In genomic region chr2:222307138-222307756, GRCh38 we compare ENCODE assay signal across 13 cellular contexts. TPM values are rescaled to one million over a fixed set of nuclear protein-coding genes. Genes with fewer than 3 reads are reported as not detected.
DNase-seq lines count a peak whose midpoint lies in the region; ATAC-seq, FAIRE-seq and TF ChIP-seq lines count a peak whose summit lies in the region.
"Had no signal": no experiment of that assay in that cellular context is flagged by ENCODE, and none has a peak within 500 bp of the region (broad histone marks: within the 10 kb centered on the region; RNA-seq: fewer than 3 reads in every experiment).

No MANE protein-coding gene starts in this region.

- H3K27me3 ChIP-seq in mammary epithelial cell (ENCODE audit: insufficient read depth, low read length) (peaks cover 90% of the 10 kb centered on the region), breast epithelium (peaks cover 2 to 100% of the 10 kb centered on the region in 2 donors), upper lobe of right lung (peaks cover 100% of the 10 kb centered on the region)

- no peaks in the 10 kb centered on the region for H3K79me2 ChIP-seq in mammary epithelial cell (ENCODE audit: insufficient read depth, low read length)

- TF ChIP-seq CTCF in mammary epithelial cell (conservative IDR thresholded peaks at IDR 0.05 in 1 of 2, IDR thresholded peaks at IDR 0.05 in 1 of 2; ENCODE audit: extremely low read depth in 1 of 2, insufficient read depth in 1 of 2, low read depth in 1 of 2, low read length in 2 of 2) = no peak
- no peak for TF ChIP-seq CTCF in breast epithelium (IDR thresholded peaks at IDR 0.05)
- no peak for TF ChIP-seq CTCF in upper lobe of right lung (IDR thresholded peaks at IDR 0.05)

- intact Hi-C loops in mammary epithelial cell (cut with micrococcal nuclease) = no loop called here
- intact Hi-C loops in breast epithelium (cut with DNase I; ENCODE audit: low total_unique reads) = no loop called here
- intact Hi-C loops in upper lobe of right lung (cut with DNase I) = no loop called here

- H2AFZ ChIP-seq in mammary epithelial cell (ENCODE audit: low read depth, low read length) = no peak overlapping the region

- no peak for TF ChIP-seq POLR2A in breast epithelium (IDR thresholded peaks at IDR 0.05)

- peak overlapping the region in 4 of 5 donors; percentile 32 to 53 (median 41) for H3K4me3 Mint-ChIP-seq in immature natural killer cell

- H3K27ac ChIP-seq in mammary epithelial cell (ENCODE audit: insufficient read depth, low read depth, low read length) (no peak overlapping the region), breast epithelium (no peak overlapping the region), upper lobe of right lung (no peak overlapping the region)

- H3K36me3 ChIP-seq in mammary epithelial cell (ENCODE audit: insufficient read depth, low read length) (no peaks in the 10 kb centered on the region), breast epithelium (no peaks in the 10 kb centered on the region), upper lobe of right lung (no peaks in the 10 kb centered on the region)

- no peak overlapping the region for H3K27ac Mint-ChIP-seq in immature natural killer cell

- H3K27me3 Mint-ChIP-seq in immature natural killer cell (ENCODE audit: low read depth in 3 of 3) = peaks cover 46 to 63% (median 52%) of the 10 kb centered on the region in 3 donors

- dilution Hi-C loops in mammary epithelial cell (cut with HindIII; ENCODE audit: low sequenced_read_pairs) = no loop called here

- no peaks in the 10 kb centered on the region for H4K20me1 ChIP-seq in mammary epithelial cell (ENCODE audit: insufficient read depth, low read length)

- DNase-seq in mammary epithelial cell (no peak), breast epithelium (ENCODE audit: low spot score in 2 of 2) (no peak), NCI-H748 (lab: John Stamatoyannopoulos, UW; ENCODE audit: unreplicated experiment) (peak; percentile 73), immature natural killer cell (no peak), upper lobe of right lung (no peak), frontal cortex (ENCODE audit: low spot score in 2 of 2) (no peak), GDM1 (lab: John Stamatoyannopoulos, UW) (no peak)
- DNase-seq: activated CD4-positive, alpha-beta T cell treated with anti-CD3 and anti-CD28 coated beads for 1 hour; GF-D8; hippocampal formation; NK-92 treated with Interleukin-12 subunit alpha and Interleukin-12 subunit beta, amount 100 ng/mL, for 24 hours had no signal

- H3K9me3 ChIP-seq in mammary epithelial cell (replicated peaks; ENCODE audit: insufficient read depth, low read length) (peaks cover 6% of the 10 kb centered on the region), breast epithelium (peaks cover 0 to 2% of the 10 kb centered on the region in 2 donors), upper lobe of right lung (no peaks in the 10 kb centered on the region)

- BruUV-seq in mammary epithelial cell (replicated peaks; lab: Mats Ljungman, UMichigan) = no TSS peak

- peaks cover 8% of the 10 kb centered on the region for H3K4me1 ChIP-seq in mammary epithelial cell (ENCODE audit: insufficient read depth, low read length)
- peaks cover 7 to 9% of the 10 kb centered on the region in 2 donors for H3K4me1 ChIP-seq in breast epithelium
- peaks cover 10% of the 10 kb centered on the region for H3K4me1 ChIP-seq in upper lobe of right lung

- peak overlapping the region; percentile 48 for H3K4me2 ChIP-seq in mammary epithelial cell (ENCODE audit: insufficient read depth, low read depth, low read length)

- peaks cover 7 to 15% (median 15%) of the 10 kb centered on the region in 3 donors for H3K36me3 Mint-ChIP-seq in immature natural killer cell

- no peak for FAIRE-seq in frontal cortex (lab: Jason Lieb, UNC)

- H3K4me3 ChIP-seq in mammary epithelial cell (replicated peaks in 1 of 3; ENCODE audit: insufficient read depth in 1 of 3, low read depth in 2 of 3, low read length in 3 of 3) (no peak overlapping the region), breast epithelium (peak overlapping the region in 1 of 3 donors; percentile 62), upper lobe of right lung (no peak overlapping the region)

- in situ Hi-C loops in mammary epithelial cell (cut with MboI; ENCODE audit: low sequenced_read_pairs in 2 of 2) = loop anchor here in 1 of 2 donors (25.0 kb wide), 1 partner anchor 245 kb away; no protein-coding TSS in a partner anchor

- peaks cover 8 to 23% of the 10 kb centered on the region in 2 donors for H3K4me1 Mint-ChIP-seq in immature natural killer cell

- no peak overlapping the region for H3K9ac ChIP-seq in mammary epithelial cell (ENCODE audit: insufficient read depth, low read length)

- 10% methylated on average over 23 of the region's 34 CpGs for WGBS in mammary epithelial cell (ENCODE audit: low coverage, missing lambda C conversion rate)

- ATAC-seq in upper lobe of right lung (peak; percentile 58), GM18867 (IDR thresholded peaks at IDR 0.05; ENCODE audit: unreplicated experiment) (no peak)

- CTCF ChIA-PET in mammary epithelial cell (lab: Charles Lee; ENCODE audit: low non-redundant PET) = no interaction called here

- peaks cover 3 to 39% (median 12%) of the 10 kb centered on the region in 6 donors for H3K9me3 Mint-ChIP-seq in immature natural killer cell

RNA-seq across cellular contexts. Expression of gene PAX3, which starts 8.4 kb away (rescaled TPM):
- total RNA-seq in mammary epithelial cell (not detected), breast epithelium (1 to 10 TPM in 2 of 3 donors, under 1 TPM in 1; 0.29 to 2.9 (median 2.3) TPM), upper lobe of right lung (not detected), frontal cortex (not detected)
- polyA plus RNA-seq in mammary epithelial cell (not detected), immature natural killer cell (not detected)
- polyA minus RNA-seq in mammary epithelial cell = not detected
- total RNA-seq: sciatic nerve had no signal
